In genomic region chr7:9071160-9071762, GRCh38 we compare ENCODE assay signal across 9 cellular contexts.
"Had no signal": no experiment of that assay in that cellular context is flagged by ENCODE, and none has a peak within 500 bp of the region (broad histone marks: within the 10 kb centered on the region; RNA-seq: fewer than 3 reads in every experiment).

No MANE protein-coding gene starts in this region.

- H3K9ac ChIP-seq: GM23248 had no signal

- H3K4me2 ChIP-seq: GM23338 had no signal

- H3K9me3 ChIP-seq: HAP-1 had no signal

- H3K36me3 ChIP-seq: HAP-1 had no signal

- H2AFZ ChIP-seq: GM23248, GM23338 had no signal

- DNase-seq: GM23248, GOT3, H7, H9, HCEC 1CT, HFFc6 had no signal

- H3K4me1 ChIP-seq: HAP-1 had no signal

- H3K27ac ChIP-seq: GM23248 had no signal

- H3K4me3 ChIP-seq: GM23248, GM23338, HAP-1 had no signal

- ATAC-seq: GM23338, HCT116 had no signal
